2 cellular contexts compared by ENCODE assay signal in genomic region chr1:95221306-95221705, GRCh38.
TF ChIP-seq lines count a peak whose summit lies in the region.

No MANE protein-coding gene starts in this region.

TF ChIP-seq in liver, 16 proteins besides CTCF, POLR2A, EP300 and RAD21 (continued from another document):
- TF ChIP-seq ZBTB33 (IDR thresholded peaks at IDR 0.05): no peak
- TF ChIP-seq FOXA2 (IDR thresholded peaks at IDR 0.05): peak; percentile 9
- peak in 1 of 2 donors; percentile 25 for TF ChIP-seq RXRA (IDR thresholded peaks at IDR 0.05)
- peak in 1 of 2 donors; percentile 39 for TF ChIP-seq HNF4A (conservative IDR thresholded peaks at IDR 0.05)
- no peak for TF ChIP-seq REST (IDR thresholded peaks at IDR 0.05)
- TF ChIP-seq FOXA1 (IDR thresholded peaks at IDR 0.05): no peak
- no peak for TF ChIP-seq GABPA (IDR thresholded peaks at IDR 0.05 in 1 of 2, conservative IDR thresholded peaks at IDR 0.05 in 1 of 2)
- TF ChIP-seq YY1 (IDR thresholded peaks at IDR 0.05): no peak
- TF ChIP-seq TAF1 (conservative IDR thresholded peaks at IDR 0.05): no peak
- no peak for TF ChIP-seq ATF3 (IDR thresholded peaks at IDR 0.05)
- TF ChIP-seq SP1 (IDR thresholded peaks at IDR 0.05): no peak
- no peak for TF ChIP-seq HNF4G (IDR thresholded peaks at IDR 0.05)
- TF ChIP-seq JUND (IDR thresholded peaks at IDR 0.05): no peak

TF ChIP-seq in HepG2, 621 proteins besides CTCF, POLR2A, EP300 and RAD21:
- TF ChIP-seq POGK (CRISPR knock-in tag; conservative IDR thresholded peaks at IDR 0.05) (no peak), AHR (CRISPR knock-in tag; IDR thresholded peaks at IDR 0.05) (no peak), MAFG (CRISPR knock-in tag; IDR thresholded peaks at IDR 0.05) (no peak), AHDC1 (CRISPR knock-in tag; IDR thresholded peaks at IDR 0.05; ENCODE audit: borderline replicate concordance) (no peak), ATF5 (CRISPR knock-in tag; IDR thresholded peaks at IDR 0.05; ENCODE audit: low read depth) (no peak), SIX1 (CRISPR knock-in tag; IDR thresholded peaks at IDR 0.05; ENCODE audit: borderline replicate concordance) (no peak), ZNF639 (CRISPR knock-in tag; conservative IDR thresholded peaks at IDR 0.05) (no peak), TBL1XR1 (IDR thresholded peaks at IDR 0.05; ENCODE audit: borderline replicate concordance, low read length, partially characterized antibody) (no peak), GZF1 (CRISPR knock-in tag; IDR thresholded peaks at IDR 0.05) (no peak), ZNF670 (CRISPR knock-in tag; IDR thresholded peaks at IDR 0.05; ENCODE audit: borderline replicate concordance) (no peak), KMT2B (CRISPR knock-in tag; IDR thresholded peaks at IDR 0.05) (no peak), SMAD3 (CRISPR knock-in tag; IDR thresholded peaks at IDR 0.05) (no peak), GFI1 (CRISPR knock-in tag; IDR thresholded peaks at IDR 0.05; ENCODE audit: borderline replicate concordance) (no peak), ATF2 (CRISPR knock-in tag; IDR thresholded peaks at IDR 0.05) (no peak), ZNF224 (CRISPR knock-in tag; IDR thresholded peaks at IDR 0.05) (no peak), ZBTB21 (CRISPR knock-in tag; IDR thresholded peaks at IDR 0.05) (no peak)
